Comparison of ENCODE assay signal across 19 cellular contexts in genomic region chr16:48003226-48003907, GRCh38.
DNase-seq lines count a peak whose midpoint lies in the region; ATAC-seq and TF ChIP-seq lines count a peak whose summit lies in the region.
"Had no signal": no experiment of that assay in that cellular context is flagged by ENCODE, and none has a peak within 500 bp of the region (broad histone marks: within the 10 kb centered on the region; RNA-seq: fewer than 3 reads in every experiment).

No MANE protein-coding gene starts in this region.

- no peak for TF ChIP-seq EP300 in SK-N-SH (IDR thresholded peaks at IDR 0.05; ENCODE audit: borderline replicate concordance in 1 of 2, low read depth in 1 of 2, low read length in 1 of 2)

- POLR2A ChIA-PET in SK-N-SH (lab: Yijun Ruan, JAX): no interaction called here

- H3K4me1 ChIP-seq in SK-N-SH (ENCODE audit: control insufficient read depth in 1 of 2, insufficient read depth in 2 of 2, low read depth in 1 of 2, low read length in 1 of 2): no peaks in the 10 kb centered on the region
- H3K4me1 ChIP-seq: breast epithelium, left lung had no signal

- in situ Hi-C loops in astrocyte of the cerebellum (cut with HindIII; ENCODE audit: low sequenced_read_pairs): no loop called here

- no peaks in the 10 kb centered on the region for H3K9me3 ChIP-seq in SK-N-SH
- H3K9me3 ChIP-seq: breast epithelium had no signal

- H3K9ac ChIP-seq in SK-N-SH: no peak overlapping the region
- H3K9ac ChIP-seq: GM23248 had no signal

- no peaks in the 10 kb centered on the region for H3K27me3 ChIP-seq in SK-N-SH (ENCODE audit: insufficient read depth)
- H3K27me3 ChIP-seq: breast epithelium, left lung had no signal

- no peak overlapping the region for H3K27ac ChIP-seq in SK-N-SH (ENCODE audit: low read depth in 2 of 2, low read length in 1 of 2)
- no peak overlapping the region for H3K27ac ChIP-seq in substantia nigra (ENCODE audit: low read depth, low read length, poor library complexity, severe bottlenecking)
- H3K27ac ChIP-seq: breast epithelium, GM23248, left lung, WERI-Rb-1 had no signal

- H3F3A ChIP-seq in SK-N-SH (replicated peaks; ENCODE audit: insufficient read depth): no peaks in the 10 kb centered on the region

- 25% methylated on average over 4 of the region's 4 CpGs for WGBS in SK-N-SH (ENCODE audit: low lambda C conversion rate)

- no peak overlapping the region for H3K4me3 ChIP-seq in SK-N-SH (ENCODE audit: low read depth in 2 of 2, low read length in 1 of 2)
- no peak overlapping the region for H3K4me3 ChIP-seq in astrocyte of the cerebellum (ENCODE audit: low read depth, low read length)
- H3K4me3 ChIP-seq: breast epithelium, GM23248, left lung had no signal

- H3K36me3 ChIP-seq in SK-N-SH (replicated peaks in 1 of 2; ENCODE audit: control insufficient read depth in 1 of 2, insufficient read depth in 2 of 2, low read length in 1 of 2): no peaks in the 10 kb centered on the region
- H3K36me3 ChIP-seq: breast epithelium, left lung, WERI-Rb-1 had no signal

- ATAC-seq in SK-N-SH treated with all-trans-retinoic acid at 6 μM for 48 hours: no peak; the same call in 2 of the 3 replicates
- no peak for ATAC-seq in GM19452 (IDR thresholded peaks at IDR 0.05; ENCODE audit: unreplicated experiment)
- no peak for ATAC-seq in HG02798 (IDR thresholded peaks at IDR 0.05; ENCODE audit: poor library complexity, unreplicated experiment)
- ATAC-seq: left lung, natural killer cell had no signal

- no peaks in the 10 kb centered on the region for H3K9me2 ChIP-seq in SK-N-SH

- TF ChIP-seq RAD21 in SK-N-SH (IDR thresholded peaks at IDR 0.05; ENCODE audit: low read length): no peak

- TF ChIP-seq CTCF in SK-N-SH (IDR thresholded peaks at IDR 0.05): no peak
- no peak for TF ChIP-seq CTCF in astrocyte of the cerebellum (IDR thresholded peaks at IDR 0.05; ENCODE audit: low read depth, low read length, missing control alignments)

- no peak for DNase-seq in SK-N-SH
- peak; percentile 35 for DNase-seq in astrocyte of the cerebellum (ENCODE audit: low read depth)
- DNase-seq in iPS-NIHi7 (ENCODE audit: extremely low spot score): peak; percentile 46
- no peak for DNase-seq in nucleus accumbens (lab: John Stamatoyannopoulos, UW)
- no peak for DNase-seq in substantia nigra (lab: John Stamatoyannopoulos, UW)
- DNase-seq: 8988T; activated gamma-delta T cell treated with Interleukin-2 at 50 U/mL for 16 hours; effector memory CD4-positive, alpha-beta T cell; GF-D8; GM23248; left lung; natural killer cell; NCI-H1694 treated with DMSO at 0.1 percent for 48 hours; stimulated activated naive CD4-positive, alpha-beta T cell treated with Interleukin-2 at 50 U/mL for 16 hours; WERI-Rb-1 had no signal

- no peaks in the 10 kb centered on the region for H4K20me1 ChIP-seq in SK-N-SH (ENCODE audit: insufficient read depth)

- H3K4me2 ChIP-seq in SK-N-SH: no peak overlapping the region

- H3K79me2 ChIP-seq in SK-N-SH (ENCODE audit: insufficient read depth): no peaks in the 10 kb centered on the region

- H2AFZ ChIP-seq in SK-N-SH (ENCODE audit: low read depth): no peak overlapping the region
- H2AFZ ChIP-seq: GM23248 had no signal

- CTCF ChIA-PET in SK-N-SH (lab: Yijun Ruan, JAX): interaction anchor here (0.7 to 1.5 kb wide), 3 partner anchors 10 to 50 kb away, joined by 3 to 4 read pairs (median 3); no protein-coding TSS in a partner anchor

TF ChIP-seq in SK-N-SH, 30 proteins besides CTCF, POLR2A, EP300 and RAD21:
- TF ChIP-seq USF1 (IDR thresholded peaks at IDR 0.05; ENCODE audit: borderline replicate concordance, low read depth) (peak; percentile 7; the same call in 1 of the 2 replicates), NRF1 (IDR thresholded peaks at IDR 0.05; ENCODE audit: low read depth, low read length) (no peak)

TF ChIP-seq in SK-N-SH treated with all-trans-retinoic acid at 6 μM for 48 hours, 23 proteins besides CTCF, POLR2A, EP300 and RAD21:
- TF ChIP-seq ZNF565 (CRISPR knock-in tag; conservative IDR thresholded peaks at IDR 0.05; ENCODE audit: low read depth): no peak
- TF ChIP-seq ESRRG (CRISPR knock-in tag; IDR thresholded peaks at IDR 0.05): no peak
- TF ChIP-seq ZNF8 (CRISPR knock-in tag; IDR thresholded peaks at IDR 0.05): no peak
- TF ChIP-seq TOX (CRISPR knock-in tag; IDR thresholded peaks at IDR 0.05; ENCODE audit: borderline replicate concordance): no peak
- TF ChIP-seq SNAI2 (CRISPR knock-in tag; IDR thresholded peaks at IDR 0.05): no peak
- TF ChIP-seq OSR1 (CRISPR knock-in tag; IDR thresholded peaks at IDR 0.05): no peak
- no peak for TF ChIP-seq PATZ1 (CRISPR knock-in tag; IDR thresholded peaks at IDR 0.05; ENCODE audit: borderline replicate concordance)
- TF ChIP-seq ZNF70 (CRISPR knock-in tag; IDR thresholded peaks at IDR 0.05): no peak
- TF ChIP-seq BACH2 (CRISPR knock-in tag; IDR thresholded peaks at IDR 0.05; ENCODE audit: borderline replicate concordance): no peak
- no peak for TF ChIP-seq ISL1 (CRISPR knock-in tag; IDR thresholded peaks at IDR 0.05)
- no peak for TF ChIP-seq RARB (CRISPR knock-in tag; IDR thresholded peaks at IDR 0.05)
- TF ChIP-seq CREB5 (CRISPR knock-in tag; IDR thresholded peaks at IDR 0.05; ENCODE audit: low read depth): no peak
- TF ChIP-seq CSRNP3 (CRISPR knock-in tag; IDR thresholded peaks at IDR 0.05): no peak
- TF ChIP-seq PPARA (CRISPR knock-in tag; IDR thresholded peaks at IDR 0.05; ENCODE audit: borderline replicate concordance): no peak
- no peak for TF ChIP-seq ARNTL (CRISPR knock-in tag; IDR thresholded peaks at IDR 0.05; ENCODE audit: borderline replicate concordance, low read depth)

Comparison
In these comparisons a context has a peak if more than half of its experiments do, and no peak if none do; other contexts are left out.
1. DNase-seq: peak in astrocyte of the cerebellum (single experiment) and iPS-NIHi7 (single experiment); none in SK-N-SH (single experiment), nucleus accumbens (0 of 56) and substantia nigra (0 of 49).